ENCODE assay signal across 1 cellular context in the genomic region with DNA sequence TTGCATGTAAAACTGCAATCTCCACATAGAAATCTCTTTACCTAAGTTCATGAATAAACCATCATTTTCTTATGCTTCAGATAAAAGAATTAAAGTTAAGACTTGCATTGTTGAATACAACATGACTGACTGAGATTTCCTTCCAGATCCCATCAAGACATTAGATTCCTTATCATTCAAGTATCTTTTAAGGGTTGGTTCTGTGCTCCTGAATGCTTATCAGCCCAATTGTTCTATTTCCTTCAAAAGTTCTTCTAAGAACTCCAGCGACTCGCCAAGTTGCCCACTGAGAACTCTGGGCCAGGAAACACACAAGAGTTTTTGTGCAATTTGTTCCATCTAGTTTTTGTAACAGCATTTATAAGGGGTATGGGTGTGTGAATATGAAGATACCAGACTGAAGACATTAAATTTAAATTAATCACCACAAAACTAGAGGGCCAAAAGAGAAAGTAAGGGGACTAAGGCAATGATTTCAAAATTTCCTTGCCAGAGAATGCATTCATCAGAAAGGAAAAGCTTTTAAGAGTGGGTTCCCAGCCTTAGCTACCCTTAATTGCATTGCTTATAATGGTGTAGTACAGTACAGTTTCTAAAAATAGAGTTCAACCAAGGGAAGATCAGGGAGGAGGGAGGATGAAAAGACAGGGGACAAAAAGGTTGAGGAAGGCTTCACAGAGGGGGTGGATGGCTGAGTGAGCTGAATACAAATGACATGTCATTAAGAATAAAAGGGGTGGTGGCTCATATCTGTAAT.
TF ChIP-seq lines count a peak whose summit lies in the region.

No MANE protein-coding gene starts in this region.

TF ChIP-seq in endothelial cell of umbilical vein, 7 proteins besides CTCF, POLR2A, EP300 and RAD21 (continued from another document):
- no peak for TF ChIP-seq EZH2 (IDR thresholded peaks at IDR 0.05; ENCODE audit: borderline replicate concordance, low read depth, low read length, severe bottlenecking)
